33 cellular contexts compared by ENCODE assay signal in genomic region chr20:39767352-39767751, GRCh38.
DNase-seq lines count a peak whose midpoint lies in the region; ATAC-seq, FAIRE-seq and TF ChIP-seq lines count a peak whose summit lies in the region.
"Had no signal": no experiment of that assay in that cellular context is flagged by ENCODE, and none has a peak within 500 bp of the region (broad histone marks: within the 10 kb centered on the region; RNA-seq: fewer than 3 reads in every experiment).

No MANE protein-coding gene starts in this region.

- TF ChIP-seq RAD21 in liver (IDR thresholded peaks at IDR 0.05), result no peak
- TF ChIP-seq RAD21 in HepG2 (CRISPR knock-in tag; IDR thresholded peaks at IDR 0.05), result no peak

- H3K27ac ChIP-seq in liver (ENCODE audit: low read depth in 1 of 2, low read length in 2 of 2) (no peak overlapping the region), HepG2 (ENCODE audit: extremely low read length, insufficient read depth, low read length) (no peak overlapping the region), right lobe of liver (no peak overlapping the region)
- H3K27ac ChIP-seq: 22Rv1; A549; BLaER1; BLaER1 treated with 17β-estradiol and CSF1 and Interleukin-3, amounts not matched to agents 10 nM and 100 nM; C4-2B had no signal

- ATAC-seq in HepG2 (no peak), right lobe of liver (peak; percentile 65 to 79 (median 73))
- ATAC-seq: A549; CD8-positive, alpha-beta T cell had no signal

- in situ Hi-C loops in HepG2 (cut with HindIII; ENCODE audit: extremely low pct_ligation_motif_present, low pct_unique_long_range_greater_than_20kb), result no loop called here

- WGBS in liver, result 39% methylated on average over 1 of the region's 1 CpG
- 56% methylated on average over 1 of the region's 1 CpG for WGBS in HepG2 (ENCODE audit: low lambda C conversion rate)
- WGBS in right lobe of liver (ENCODE audit: insufficient coverage, low coverage, low lambda C conversion rate, missing lambda C conversion rate), result 40% methylated on average over 1 of the region's 1 CpG

- DNase-seq in HepG2 (ENCODE audit: low spot score), result no peak
- DNase-seq in right lobe of liver, result no peak
- DNase-seq in Kasumi-1 (lab: John Stamatoyannopoulos, UW), result no peak
- DNase-seq in NCI-H1417 (lab: John Stamatoyannopoulos, UW), result no peak
- DNase-seq: 8988T; ACHN; AML-193; BE2C; C1 segment of cervical spinal cord; Caco-2; Calu3; CD4-positive, alpha-beta memory T cell; CD4-positive, alpha-beta T cell; CD4-positive, CD25-positive, alpha-beta regulatory T cell; CD8-positive, alpha-beta memory T cell; CD8-positive, alpha-beta T cell; COR-L47; DMS 273 treated with DMSO at 0.1 percent for 48 hours; DMS153; DMS53; DMS79; DMS79 treated with DMSO at 0.1 percent for 48 hours; DND-41; EL had no signal

- H3K4me1 ChIP-seq in liver (ENCODE audit: control insufficient read depth in 4 of 4, insufficient read depth in 4 of 4, low read length in 3 of 4), result peaks cover 0 to 3% (median 2%) of the 10 kb centered on the region in 4 donors
- H3K4me1 ChIP-seq in HepG2 (ENCODE audit: insufficient read depth, low read length), result no peaks in the 10 kb centered on the region
- H3K4me1 ChIP-seq in right lobe of liver, result peaks cover 0 to 17% (median 6%) of the 10 kb centered on the region in 4 donors
- H3K4me1 ChIP-seq: A549; BE2C; BLaER1; BLaER1 treated with 17β-estradiol and CSF1 and Interleukin-3, amounts not matched to agents 10 nM and 100 nM; Caco-2 had no signal

- TF ChIP-seq CTCF in liver (IDR thresholded peaks at IDR 0.05; ENCODE audit: low read depth, low read length, missing input control), result no peak
- no peak for TF ChIP-seq CTCF in HepG2 (CRISPR knock-in tag; IDR thresholded peaks at IDR 0.05)
- TF ChIP-seq CTCF in right lobe of liver (IDR thresholded peaks at IDR 0.05), result no peak

- TF ChIP-seq POLR2A in HepG2 (IDR thresholded peaks at IDR 0.05; ENCODE audit: insufficient read depth in 1 of 2, low read depth in 2 of 2, low read length in 2 of 2) (no peak), right lobe of liver (IDR thresholded peaks at IDR 0.05) (no peak)

- intact Hi-C loops in HepG2 (cut with micrococcal nuclease; ENCODE audit: unreplicated experiment) (no loop called here), right lobe of liver (cut with DNase I) (no loop called here)

- H3K27me3 ChIP-seq in liver (ENCODE audit: control insufficient read depth in 4 of 4, insufficient read depth in 4 of 4, low read length in 3 of 4) (no peaks in the 10 kb centered on the region), HepG2 (ENCODE audit: control insufficient read depth in 1 of 2, insufficient read depth in 2 of 2, low read length in 2 of 2) (no peaks in the 10 kb centered on the region), right lobe of liver (no peaks in the 10 kb centered on the region)
- H3K27me3 ChIP-seq: BE2C; BLaER1; BLaER1 treated with 17β-estradiol and CSF1 and Interleukin-3, amounts not matched to agents 10 nM and 100 nM had no signal

- H2AFZ ChIP-seq in HepG2 (ENCODE audit: low read length), result no peak overlapping the region

- H3K36me3 ChIP-seq in liver (ENCODE audit: control insufficient read depth in 4 of 4, insufficient read depth in 3 of 4, low read depth in 1 of 4, low read length in 3 of 4), result no peaks in the 10 kb centered on the region
- H3K36me3 ChIP-seq in HepG2 (replicated peaks in 1 of 2; ENCODE audit: control insufficient read depth in 1 of 2, insufficient read depth in 2 of 2, low read length in 2 of 2), result no peaks in the 10 kb centered on the region
- no peaks in the 10 kb centered on the region for H3K36me3 ChIP-seq in right lobe of liver
- H3K36me3 ChIP-seq: BE2C, BLaER1 had no signal

- POLR2A ChIA-PET in HepG2 (lab: Yijun Ruan, JAX), result no interaction called here

- no TSS peak for BruUV-seq in HepG2 (replicated peaks; lab: Mats Ljungman, UMichigan)

- no peak overlapping the region for H3K4me2 ChIP-seq in HepG2 (ENCODE audit: low read depth, low read length)
- H3K4me2 ChIP-seq: A549; BLaER1; BLaER1 treated with 17β-estradiol and CSF1 and Interleukin-3, amounts not matched to agents 10 nM and 100 nM had no signal

- peaks cover 0 to 15% (median 3%) of the 10 kb centered on the region in 4 donors for H3K9me3 ChIP-seq in liver (ENCODE audit: control insufficient read depth in 4 of 4, low read length in 3 of 4)
- H3K9me3 ChIP-seq in HepG2 (ENCODE audit: low read length), result peaks cover 91% of the 10 kb centered on the region
- no peaks in the 10 kb centered on the region for H3K9me3 ChIP-seq in right lobe of liver
- H3K9me3 ChIP-seq: A549, BE2C had no signal

- H4K20me1 ChIP-seq in HepG2 (ENCODE audit: insufficient read depth, low read length), result no peaks in the 10 kb centered on the region
- H4K20me1 ChIP-seq: BLaER1; BLaER1 treated with 17β-estradiol and CSF1 and Interleukin-3, amounts not matched to agents 10 nM and 100 nM had no signal

- H3K4me3 ChIP-seq in liver (ENCODE audit: low read depth in 1 of 3, low read length in 3 of 3), result peak overlapping the region in 1 of 3 donors; percentile 18
- H3K4me3 ChIP-seq in HepG2 (replicated peaks in 1 of 3; ENCODE audit: insufficient read depth in 1 of 3, low read depth in 2 of 3, low read length in 3 of 3), result no peak overlapping the region
- no peak overlapping the region for H3K4me3 ChIP-seq in right lobe of liver
- H3K4me3 ChIP-seq: A549; BLaER1; BLaER1 treated with 17β-estradiol and CSF1 and Interleukin-3, amounts not matched to agents 10 nM and 100 nM had no signal

- FAIRE-seq in HepG2 (lab: Jason Lieb, UNC) (no peak), islet of Langerhans (lab: Jason Lieb, UNC) (peak; percentile 27)
- FAIRE-seq: A204.1, A549, D721Med had no signal

- CTCF ChIA-PET in HepG2 (lab: Yijun Ruan, JAX; ENCODE audit: low intra/inter-chr PET ratio, low total read pairs), result no interaction called here

- no peaks in the 10 kb centered on the region for H3K79me2 ChIP-seq in HepG2 (ENCODE audit: insufficient read depth, low read length)

- TF ChIP-seq EP300 in HepG2 (IDR thresholded peaks at IDR 0.05; ENCODE audit: low read depth in 2 of 2, low read length in 2 of 2) (no peak), HepG2 (CRISPR knock-in tag; IDR thresholded peaks at IDR 0.05; ENCODE audit: borderline replicate concordance) (no peak)

- no peak overlapping the region for H3K9ac ChIP-seq in liver (ENCODE audit: low read depth in 1 of 2, low read length in 2 of 2)
- no peak overlapping the region for H3K9ac ChIP-seq in HepG2 (ENCODE audit: insufficient read depth, low read depth, low read length)
- H3K9ac ChIP-seq: BLaER1; BLaER1 treated with 17β-estradiol and CSF1 and Interleukin-3, amounts not matched to agents 10 nM and 100 nM had no signal

TF ChIP-seq in liver, 16 proteins besides CTCF, POLR2A, EP300 and RAD21 (continues in another document):
- TF ChIP-seq HNF4A (conservative IDR thresholded peaks at IDR 0.05), result peak in 1 of 2 donors; percentile 46
- TF ChIP-seq JUND (IDR thresholded peaks at IDR 0.05), result no peak
- TF ChIP-seq REST (IDR thresholded peaks at IDR 0.05), result no peak
- TF ChIP-seq EGR1 (IDR thresholded peaks at IDR 0.05; ENCODE audit: low read depth in 2 of 2), result no peak

TF ChIP-seq in HepG2, 621 proteins besides CTCF, POLR2A, EP300 and RAD21 (continues in another document):
- no peak for TF ChIP-seq PRDM4 (CRISPR knock-in tag; IDR thresholded peaks at IDR 0.05; ENCODE audit: borderline replicate concordance)
- no peak for TF ChIP-seq ZNF710 (CRISPR knock-in tag; IDR thresholded peaks at IDR 0.05; ENCODE audit: borderline replicate concordance)
- no peak for TF ChIP-seq STAG1 (CRISPR knock-in tag; IDR thresholded peaks at IDR 0.05)
- TF ChIP-seq IRF1 (CRISPR knock-in tag; IDR thresholded peaks at IDR 0.05; ENCODE audit: low read depth), result no peak
- TF ChIP-seq EHMT2 (IDR thresholded peaks at IDR 0.05; ENCODE audit: borderline replicate concordance, low read depth, low read length), result no peak
- TF ChIP-seq HOXA5 (CRISPR knock-in tag; IDR thresholded peaks at IDR 0.05), result no peak
- TF ChIP-seq ZNF331 (CRISPR knock-in tag; IDR thresholded peaks at IDR 0.05), result no peak
- no peak for TF ChIP-seq ZNF816 (CRISPR knock-in tag; IDR thresholded peaks at IDR 0.05; ENCODE audit: borderline replicate concordance)
